Comparison of ENCODE assay signal across 8 cellular contexts in the genomic region with DNA sequence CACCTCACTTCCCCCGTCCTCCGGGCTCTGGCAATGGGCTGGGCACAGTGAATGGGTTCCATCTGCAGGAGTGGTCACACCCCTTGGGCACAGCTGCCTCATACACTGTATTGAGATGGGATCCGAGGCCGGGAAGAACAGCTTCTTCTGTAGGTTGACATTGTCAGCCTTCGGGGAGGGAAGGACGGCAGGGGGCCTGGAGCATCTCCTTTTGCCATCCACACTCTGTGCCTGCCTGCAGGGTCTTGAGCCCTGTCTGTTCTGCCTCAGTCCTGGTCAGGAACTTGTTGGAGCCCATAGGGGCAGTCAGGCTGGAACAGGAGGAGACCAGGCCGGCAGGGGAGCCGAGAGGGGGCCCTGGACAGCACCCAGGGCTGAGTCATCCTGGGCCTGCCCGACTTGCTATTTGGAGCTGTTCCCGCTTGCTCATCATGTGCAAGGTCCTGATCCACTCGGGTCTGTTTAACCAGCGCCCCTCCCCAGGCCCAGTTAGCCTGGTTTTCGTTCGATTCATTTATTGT.
DNase-seq lines count a peak whose midpoint lies in the region; ATAC-seq and TF ChIP-seq lines count a peak whose summit lies in the region.

No MANE protein-coding gene starts in this region.

- no peak for TF ChIP-seq POLR2A in transverse colon (IDR thresholded peaks at IDR 0.05)

- H3K27me3 ChIP-seq in brain microvascular endothelial cell (replicated peaks) (no peaks in the 10 kb centered on the region), transverse colon (no peaks in the 10 kb centered on the region)

- peak; percentile 19 for DNase-seq in NCI-H2227 (lab: John Stamatoyannopoulos, UW; ENCODE audit: unreplicated experiment)
- DNase-seq in NCI-H2227 treated with DMSO at 0.1 percent for 48 hours (lab: John Stamatoyannopoulos, UW) = no peak
- peak; percentile 81 for DNase-seq in brain microvascular endothelial cell
- peak; percentile 72 for DNase-seq in kidney tubule cell (ENCODE audit: low spot score)
- peak; percentile 66 for DNase-seq in transverse colon
- no peak for DNase-seq in NCI-H1417 (lab: John Stamatoyannopoulos, UW)
- no peak for DNase-seq in GM19238 (ENCODE audit: insufficient read length, low spot score)
- no peak for DNase-seq in WTC11 (ENCODE audit: low spot score)

- WGBS in transverse colon (ENCODE audit: low coverage in 1 of 2), 2 donors = 54% methylated on average over 14 of the region's 14 CpGs; no CpG with 5 or more reads in 1 of the 2 donors

- H3K36me3 ChIP-seq in brain microvascular endothelial cell (replicated peaks) = no peaks in the 10 kb centered on the region
- no peaks in the 10 kb centered on the region for H3K36me3 ChIP-seq in transverse colon

- H3K36me3 Mint-ChIP-seq in WTC11 = no peaks in the 10 kb centered on the region

- H3K27me3 Mint-ChIP-seq in WTC11 (ENCODE audit: low read depth) = no peaks in the 10 kb centered on the region

- H3K27ac ChIP-seq in brain microvascular endothelial cell (peak overlapping the region; percentile 88), transverse colon (peak overlapping the region; percentile 89 to 95 (median 94))

- POLR2A ChIA-PET in WTC11 (lab: Charles Lee) = no interaction called here

- no peak for ATAC-seq in WTC11

- H3K4me3 ChIP-seq in brain microvascular endothelial cell (ENCODE audit: low read depth, low read length) = no peak overlapping the region
- no peak overlapping the region for H3K4me3 ChIP-seq in transverse colon

- peaks cover 76% of the 10 kb centered on the region for H3K4me1 Mint-ChIP-seq in WTC11

- CTCF ChIA-PET in WTC11 (lab: Charles Lee) = interaction anchor here (0.7 to 1.3 kb wide), 5 partner anchors 25 to 96 kb away, joined by 3 to 4 read pairs (median 3); no protein-coding TSS in a partner anchor

- no peak for TF ChIP-seq EP300 in transverse colon (IDR thresholded peaks at IDR 0.05; ENCODE audit: low read depth)

- H3K9me3 Mint-ChIP-seq in WTC11 = no peaks in the 10 kb centered on the region

- H3K4me1 ChIP-seq in transverse colon = peaks cover 66 to 81% (median 74%) of the 10 kb centered on the region in 4 donors

- TF ChIP-seq CTCF in brain microvascular endothelial cell (IDR thresholded peaks at IDR 0.05; ENCODE audit: low read depth, low read length, missing control alignments) = no peak
- TF ChIP-seq CTCF in transverse colon (IDR thresholded peaks at IDR 0.05) = no peak
- TF ChIP-seq CTCF in WTC11 (IDR thresholded peaks at IDR 0.05) = no peak

- no peak overlapping the region for H3K27ac Mint-ChIP-seq in WTC11

- in situ Hi-C loops in brain microvascular endothelial cell (cut with HindIII; ENCODE audit: low pct_ligation_motif_present, low sequenced_read_pairs) (no loop called here), transverse colon (cut with MboI; ENCODE audit: low pct_ligation_motif_present in 1 of 4, low pct_unique_long_range_greater_than_20kb in 1 of 4, low sequenced_read_pairs in 3 of 4) (loop anchor here in 3 of 4 donors (10.0 to 25.0 kb wide), 3 partner anchors 67 to 93 kb away; no protein-coding TSS in a partner anchor)

- no peak overlapping the region for H3K4me3 Mint-ChIP-seq in WTC11

- intact Hi-C loops in transverse colon (cut with DNase I; ENCODE audit: low total_unique reads) = loop anchor here (5.0 kb wide), 1 partner anchor 95 kb away; no protein-coding TSS in a partner anchor

- H3K9me3 ChIP-seq in transverse colon = no peaks in the 10 kb centered on the region

TF ChIP-seq in WTC11, 78 proteins besides CTCF, POLR2A, EP300 and RAD21 (continues in another document):
- TF ChIP-seq NFYB (CRISPR knock-in tag; conservative IDR thresholded peaks at IDR 0.05; ENCODE audit: low read depth) = no peak
- TF ChIP-seq NR3C1 (CRISPR knock-in tag; conservative IDR thresholded peaks at IDR 0.05; ENCODE audit: low read depth) = no peak
- no peak for TF ChIP-seq NR2C2 (CRISPR knock-in tag; IDR thresholded peaks at IDR 0.05)
- TF ChIP-seq, protein P1, sequence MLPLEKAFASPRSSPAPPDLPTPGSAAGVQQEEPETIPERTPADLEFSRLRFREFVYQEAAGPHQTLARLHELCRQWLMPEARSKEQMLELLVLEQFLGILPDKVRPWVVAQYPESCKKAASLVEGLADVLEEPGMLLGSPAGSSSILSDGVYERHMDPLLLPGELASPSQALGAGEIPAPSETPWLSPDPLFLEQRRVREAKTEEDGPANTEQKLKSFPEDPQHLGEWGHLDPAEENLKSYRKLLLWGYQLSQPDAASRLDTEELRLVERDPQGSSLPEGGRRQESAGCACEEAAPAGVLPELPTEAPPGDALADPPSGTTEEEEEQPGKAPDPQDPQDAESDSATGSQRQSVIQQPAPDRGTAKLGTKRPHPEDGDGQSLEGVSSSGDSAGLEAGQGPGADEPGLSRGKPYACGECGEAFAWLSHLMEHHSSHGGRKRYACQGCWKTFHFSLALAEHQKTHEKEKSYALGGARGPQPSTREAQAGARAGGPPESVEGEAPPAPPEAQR (CRISPR knock-in tag; IDR thresholded peaks at IDR 0.05) = no peak
- TF ChIP-seq, protein P2, sequence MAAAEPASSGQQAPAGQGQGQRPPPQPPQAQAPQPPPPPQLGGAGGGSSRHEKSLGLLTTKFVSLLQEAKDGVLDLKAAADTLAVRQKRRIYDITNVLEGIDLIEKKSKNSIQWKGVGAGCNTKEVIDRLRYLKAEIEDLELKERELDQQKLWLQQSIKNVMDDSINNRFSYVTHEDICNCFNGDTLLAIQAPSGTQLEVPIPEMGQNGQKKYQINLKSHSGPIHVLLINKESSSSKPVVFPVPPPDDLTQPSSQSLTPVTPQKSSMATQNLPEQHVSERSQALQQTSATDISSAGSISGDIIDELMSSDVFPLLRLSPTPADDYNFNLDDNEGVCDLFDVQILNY (CRISPR knock-in tag; IDR thresholded peaks at IDR 0.05) = no peak
- TF ChIP-seq EMX1 (CRISPR knock-in tag; IDR thresholded peaks at IDR 0.05) = no peak
- TF ChIP-seq TEAD1 (CRISPR knock-in tag; IDR thresholded peaks at IDR 0.05) = no peak
- TF ChIP-seq, protein P3, sequence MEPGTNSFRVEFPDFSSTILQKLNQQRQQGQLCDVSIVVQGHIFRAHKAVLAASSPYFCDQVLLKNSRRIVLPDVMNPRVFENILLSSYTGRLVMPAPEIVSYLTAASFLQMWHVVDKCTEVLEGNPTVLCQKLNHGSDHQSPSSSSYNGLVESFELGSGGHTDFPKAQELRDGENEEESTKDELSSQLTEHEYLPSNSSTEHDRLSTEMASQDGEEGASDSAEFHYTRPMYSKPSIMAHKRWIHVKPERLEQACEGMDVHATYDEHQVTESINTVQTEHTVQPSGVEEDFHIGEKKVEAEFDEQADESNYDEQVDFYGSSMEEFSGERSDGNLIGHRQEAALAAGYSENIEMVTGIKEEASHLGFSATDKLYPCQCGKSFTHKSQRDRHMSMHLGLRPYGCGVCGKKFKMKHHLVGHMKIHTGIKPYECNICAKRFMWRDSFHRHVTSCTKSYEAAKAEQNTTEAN (CRISPR knock-in tag; IDR thresholded peaks at IDR 0.05) = no peak
- TF ChIP-seq JUN (CRISPR knock-in tag; IDR thresholded peaks at IDR 0.05) = no peak
- TF ChIP-seq, protein P4, sequence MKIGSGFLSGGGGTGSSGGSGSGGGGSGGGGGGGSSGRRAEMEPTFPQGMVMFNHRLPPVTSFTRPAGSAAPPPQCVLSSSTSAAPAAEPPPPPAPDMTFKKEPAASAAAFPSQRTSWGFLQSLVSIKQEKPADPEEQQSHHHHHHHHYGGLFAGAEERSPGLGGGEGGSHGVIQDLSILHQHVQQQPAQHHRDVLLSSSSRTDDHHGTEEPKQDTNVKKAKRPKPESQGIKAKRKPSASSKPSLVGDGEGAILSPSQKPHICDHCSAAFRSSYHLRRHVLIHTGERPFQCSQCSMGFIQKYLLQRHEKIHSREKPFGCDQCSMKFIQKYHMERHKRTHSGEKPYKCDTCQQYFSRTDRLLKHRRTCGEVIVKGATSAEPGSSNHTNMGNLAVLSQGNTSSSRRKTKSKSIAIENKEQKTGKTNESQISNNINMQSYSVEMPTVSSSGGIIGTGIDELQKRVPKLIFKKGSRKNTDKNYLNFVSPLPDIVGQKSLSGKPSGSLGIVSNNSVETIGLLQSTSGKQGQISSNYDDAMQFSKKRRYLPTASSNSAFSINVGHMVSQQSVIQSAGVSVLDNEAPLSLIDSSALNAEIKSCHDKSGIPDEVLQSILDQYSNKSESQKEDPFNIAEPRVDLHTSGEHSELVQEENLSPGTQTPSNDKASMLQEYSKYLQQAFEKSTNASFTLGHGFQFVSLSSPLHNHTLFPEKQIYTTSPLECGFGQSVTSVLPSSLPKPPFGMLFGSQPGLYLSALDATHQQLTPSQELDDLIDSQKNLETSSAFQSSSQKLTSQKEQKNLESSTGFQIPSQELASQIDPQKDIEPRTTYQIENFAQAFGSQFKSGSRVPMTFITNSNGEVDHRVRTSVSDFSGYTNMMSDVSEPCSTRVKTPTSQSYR (CRISPR knock-in tag; IDR thresholded peaks at IDR 0.05) = no peak
- no peak for TF ChIP-seq SOX15 (CRISPR knock-in tag; IDR thresholded peaks at IDR 0.05)
- no peak for TF ChIP-seq ATF2 (CRISPR knock-in tag; IDR thresholded peaks at IDR 0.05; ENCODE audit: borderline replicate concordance, low read depth)
- TF ChIP-seq TP53 (CRISPR knock-in tag; IDR thresholded peaks at IDR 0.05) = no peak
- TF ChIP-seq, protein P5, sequence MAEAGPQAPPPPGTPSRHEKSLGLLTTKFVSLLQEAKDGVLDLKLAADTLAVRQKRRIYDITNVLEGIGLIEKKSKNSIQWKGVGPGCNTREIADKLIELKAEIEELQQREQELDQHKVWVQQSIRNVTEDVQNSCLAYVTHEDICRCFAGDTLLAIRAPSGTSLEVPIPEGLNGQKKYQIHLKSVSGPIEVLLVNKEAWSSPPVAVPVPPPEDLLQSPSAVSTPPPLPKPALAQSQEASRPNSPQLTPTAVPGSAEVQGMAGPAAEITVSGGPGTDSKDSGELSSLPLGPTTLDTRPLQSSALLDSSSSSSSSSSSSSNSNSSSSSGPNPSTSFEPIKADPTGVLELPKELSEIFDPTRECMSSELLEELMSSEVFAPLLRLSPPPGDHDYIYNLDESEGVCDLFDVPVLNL (CRISPR knock-in tag; IDR thresholded peaks at IDR 0.05; ENCODE audit: borderline replicate concordance, low read depth) = no peak
- TF ChIP-seq NFATC4 (CRISPR knock-in tag; IDR thresholded peaks at IDR 0.05) = no peak

Comparison
In these comparisons a context has a peak if more than half of its experiments do, and no peak if none do; other contexts are left out.
1. DNase-seq: peak in NCI-H2227 (single experiment), brain microvascular endothelial cell (single experiment), kidney tubule cell (single experiment) and transverse colon (single experiment); none in NCI-H2227 treated with DMSO at 0.1 percent for 48 hours (single experiment), NCI-H1417 (0 of 3), GM19238 (single experiment) and WTC11 (single experiment).